Comparison of ENCODE assay signal across 8 cellular contexts in the genomic region with DNA sequence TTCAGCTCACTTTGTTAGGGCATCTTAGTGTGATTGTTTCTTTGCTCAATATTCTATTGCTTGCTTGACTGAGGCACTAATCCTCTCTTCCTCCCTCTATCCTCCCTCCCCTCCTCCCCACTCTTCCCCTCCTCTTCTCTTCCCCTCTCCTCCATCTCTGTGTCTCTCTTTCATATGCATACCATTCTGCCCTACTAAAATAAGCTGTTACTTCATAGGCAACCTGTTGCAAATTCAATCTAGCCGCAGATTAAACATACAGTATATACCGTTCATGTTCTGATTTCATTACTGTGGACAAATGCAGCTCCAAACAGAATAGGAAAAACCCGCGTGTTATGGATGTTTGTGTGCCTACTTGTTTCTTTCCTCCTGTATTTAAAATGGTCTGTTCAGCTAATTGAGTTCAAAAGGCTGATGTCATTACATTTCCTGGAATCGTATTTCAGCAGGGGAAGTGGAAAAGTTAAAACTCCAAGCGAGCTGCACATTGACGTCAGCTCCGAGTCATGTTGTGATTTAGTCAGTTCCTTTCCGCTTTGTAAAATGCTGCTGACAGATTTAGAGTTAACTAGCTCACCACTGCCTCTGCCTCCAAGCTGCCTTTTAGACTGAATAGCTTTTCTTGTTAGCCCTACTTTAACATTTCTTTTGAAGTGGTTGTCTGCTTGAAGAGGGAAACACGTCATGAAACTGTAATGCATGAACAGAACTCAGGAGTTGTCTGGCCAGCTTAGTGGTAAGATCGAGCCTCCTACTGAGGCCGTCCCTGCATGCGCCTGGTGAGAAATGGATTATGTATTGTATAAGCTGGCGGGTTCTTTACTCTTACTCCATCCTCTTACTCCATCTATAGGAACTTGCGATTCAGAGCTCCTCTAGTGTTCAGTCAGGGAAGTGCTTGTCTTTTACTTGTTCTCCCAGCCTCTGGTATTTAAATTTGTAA.
DNase-seq lines count a peak whose midpoint lies in the region; ATAC-seq, FAIRE-seq and TF ChIP-seq lines count a peak whose summit lies in the region.

No MANE protein-coding gene starts in this region.

- peaks cover 0 to 2% (median 0%) of the 10 kb centered on the region in 3 donors for H3K27me3 Mint-ChIP-seq in CD14-positive monocyte (ENCODE audit: low read depth in 3 of 3)
- H3K27me3 Mint-ChIP-seq in activated CD4-positive, alpha-beta memory T cell treated with anti-CD3 and anti-CD28 coated beads, Interleukin-2, amount 10 ng/mL, durations not matched to agents 7 days and 5 days: no peaks in the 10 kb centered on the region

- H3K4me1 ChIP-seq in effector memory CD4-positive, alpha-beta T cell (ENCODE audit: control insufficient read depth, insufficient read depth, low read length, poor library complexity, severe bottlenecking): no peaks in the 10 kb centered on the region

- H3K4me3 ChIP-seq in effector memory CD4-positive, alpha-beta T cell (ENCODE audit: insufficient read depth, low read depth, low read length, poor library complexity, severe bottlenecking): peak overlapping the region; percentile 39

- ATAC-seq in HG03460 (IDR thresholded peaks at IDR 0.05; ENCODE audit: unreplicated experiment): peak; percentile 97

- H3K4me1 Mint-ChIP-seq in CD14-positive monocyte: peaks cover 34% of the 10 kb centered on the region
- H3K4me1 Mint-ChIP-seq in activated CD4-positive, alpha-beta memory T cell treated with anti-CD3 and anti-CD28 coated beads, Interleukin-2, amount 10 ng/mL, durations not matched to agents 7 days and 5 days: peaks cover 60% of the 10 kb centered on the region

- no peaks in the 10 kb centered on the region for H3K27me3 ChIP-seq in effector memory CD4-positive, alpha-beta T cell (replicated peaks; ENCODE audit: control insufficient read depth, insufficient read depth, low read length, poor library complexity, severe bottlenecking)

- POLR2A ChIA-PET in activated CD4-positive, alpha-beta memory T cell treated with anti-CD3 and anti-CD28 coated beads, Interleukin-2, amount 10 ng/mL, durations not matched to agents 7 days and 5 days (lab: Charles Lee): interaction anchor here (0.6 to 19.6 kb wide), 17 partner anchors 11 to 186 kb away, joined by 3 to 730 read pairs (median 10); a partner anchor contains a TSS

- H3K4me3 Mint-ChIP-seq in CD14-positive monocyte: peak overlapping the region; percentile 81 to 88
- peak overlapping the region; percentile 84 for H3K4me3 Mint-ChIP-seq in activated CD4-positive, alpha-beta memory T cell treated with anti-CD3 and anti-CD28 coated beads, Interleukin-2, amount 10 ng/mL, durations not matched to agents 7 days and 5 days

- H3K27ac Mint-ChIP-seq in CD14-positive monocyte: peak overlapping the region; percentile 98 to 100 (median 99)
- H3K27ac Mint-ChIP-seq in activated CD4-positive, alpha-beta memory T cell treated with anti-CD3 and anti-CD28 coated beads, Interleukin-2, amount 10 ng/mL, durations not matched to agents 7 days and 5 days: peak overlapping the region; percentile 100

- DNase-seq in CD14-positive monocyte (ENCODE audit: low spot score): peak; percentile 88
- DNase-seq in GM19239 (ENCODE audit: insufficient read length, low spot score): peak; percentile 51
- DNase-seq in NCI-H82 treated with DMSO at 0.1 percent for 48 hours (lab: John Stamatoyannopoulos, UW; ENCODE audit: unreplicated experiment): peak; percentile 90
- peak; percentile 86 for DNase-seq in activated CD4-positive, alpha-beta memory T cell treated with anti-CD3 and anti-CD28 coated beads, Interleukin-2, amount 10 ng/mL, durations not matched to agents 7 days and 5 days
- peak; percentile 73 to 80 (median 79) for DNase-seq in effector memory CD4-positive, alpha-beta T cell
- DNase-seq in medulla oblongata (ENCODE audit: extremely low spot score): peak; percentile 92
- peak; percentile 55 for DNase-seq in stimulated activated CD8-positive, alpha-beta memory T cell treated with anti-CD3 and anti-CD28 coated beads, Interleukin-15, amount 100 ng/mL, for 1 hour (ENCODE audit: low read depth)

- peak overlapping the region; percentile 93 for H3K27ac ChIP-seq in effector memory CD4-positive, alpha-beta T cell (ENCODE audit: insufficient read depth, low read length, poor library complexity, severe bottlenecking)

- H3K9me3 ChIP-seq in effector memory CD4-positive, alpha-beta T cell (ENCODE audit: control insufficient read depth, low read length): no peaks in the 10 kb centered on the region

- TF ChIP-seq CTCF in CD14-positive monocyte (IDR thresholded peaks at IDR 0.05): peak; percentile 98

- peaks cover 0 to 2% of the 10 kb centered on the region in 2 donors for H3K36me3 Mint-ChIP-seq in CD14-positive monocyte
- peaks cover 32% of the 10 kb centered on the region for H3K36me3 Mint-ChIP-seq in activated CD4-positive, alpha-beta memory T cell treated with anti-CD3 and anti-CD28 coated beads, Interleukin-2, amount 10 ng/mL, durations not matched to agents 7 days and 5 days (ENCODE audit: low read depth)

- no peaks in the 10 kb centered on the region for H3K36me3 ChIP-seq in effector memory CD4-positive, alpha-beta T cell (ENCODE audit: control insufficient read depth, insufficient read depth, low read length)

- CTCF ChIA-PET in activated CD4-positive, alpha-beta memory T cell treated with anti-CD3 and anti-CD28 coated beads, Interleukin-2, amount 10 ng/mL, durations not matched to agents 7 days and 5 days (lab: Charles Lee): interaction anchor here (0.6 to 8.1 kb wide), 31 partner anchors 8 to 367 kb away, joined by 3 to 219 read pairs (median 7); a partner anchor contains a TSS

- FAIRE-seq in GM19239 (lab: Jason Lieb, UNC): peak; percentile 90

- peaks cover 0 to 3% (median 0%) of the 10 kb centered on the region in 7 donors for H3K9me3 Mint-ChIP-seq in CD14-positive monocyte
- peaks cover 2% of the 10 kb centered on the region for H3K9me3 Mint-ChIP-seq in activated CD4-positive, alpha-beta memory T cell treated with anti-CD3 and anti-CD28 coated beads, Interleukin-2, amount 10 ng/mL, durations not matched to agents 7 days and 5 days

- intact Hi-C loops in CD14-positive monocyte (cut with micrococcal nuclease): loop anchor here (2.0 to 10.0 kb wide), 2 partner anchors 69 to 259 kb away; a partner anchor contains a TSS

Comparison
In these comparisons a context has a peak if more than half of its experiments do, and no peak if none do; other contexts are left out.
1. Peak in every context shown above with its lines: DNase-seq, ATAC-seq, H3K4me3 ChIP-seq and H3K27ac ChIP-seq.